ENCODE assay signal across 1 cellular context in the genomic region with DNA sequence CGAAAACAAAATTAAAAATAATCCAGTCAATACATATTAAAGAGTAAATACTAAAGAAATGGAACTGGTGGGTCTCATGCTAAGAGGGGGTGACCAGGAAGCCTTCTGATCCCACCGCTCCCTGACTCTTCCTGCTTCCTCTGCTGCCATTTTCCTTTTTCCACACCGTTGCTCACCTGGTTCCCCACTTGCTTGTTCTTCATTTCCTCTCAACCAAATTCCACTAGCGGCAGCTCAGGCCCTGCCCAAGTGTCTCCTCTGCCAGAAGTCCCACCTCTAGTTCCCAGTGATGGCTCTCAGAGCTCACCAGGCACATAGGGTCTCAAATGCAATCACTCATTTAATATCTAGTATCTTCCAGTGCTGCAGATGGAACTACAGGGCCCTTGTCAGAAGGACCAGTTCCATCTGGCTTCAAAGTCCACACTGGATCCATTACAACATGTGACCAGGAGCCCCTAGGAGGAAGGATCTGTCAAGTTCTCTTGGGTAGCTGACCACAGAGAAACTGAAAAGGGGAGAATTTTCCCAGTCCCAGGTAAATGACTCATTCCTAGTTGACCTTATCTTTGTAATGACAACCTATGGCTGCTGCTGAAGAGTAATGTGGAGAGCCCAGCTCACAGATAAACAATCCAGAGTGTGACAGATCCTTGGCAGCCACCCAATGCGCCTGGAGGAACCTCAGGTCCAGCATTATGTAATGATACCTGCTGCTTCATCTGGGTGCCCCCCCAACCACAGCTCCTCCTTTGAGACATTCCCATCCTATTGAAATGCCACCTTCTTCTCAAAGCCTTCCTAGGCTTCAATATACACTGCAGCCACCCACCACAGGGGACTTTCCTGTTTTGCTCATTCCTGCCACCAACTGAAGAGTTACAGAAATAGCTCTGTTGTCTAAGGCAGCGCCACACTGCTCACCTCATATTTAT.
A peak's percentile ranks its signal among the peaks of the same experiment; 100 is the strongest.
TF ChIP-seq lines count a peak whose summit lies in the region.

No MANE protein-coding gene starts in this region.

TF ChIP-seq in GM12878, 131 proteins besides CTCF, POLR2A, EP300 and RAD21:
- TF ChIP-seq IKZF1 (conservative IDR thresholded peaks at IDR 0.05) (peak; percentile 70), IKZF2 (IDR thresholded peaks at IDR 0.05) (0 out of 4 replicates have a peak, but pooled peaks have one; percentile 31 to 40), BHLHE40 (IDR thresholded peaks at IDR 0.05; ENCODE audit: borderline replicate concordance in 1 of 2, low read depth in 2 of 2, low read length in 1 of 2) (no peak), IRF4 (IDR thresholded peaks at IDR 0.05; ENCODE audit: low read depth, low read length) (no peak), MEF2B (IDR thresholded peaks at IDR 0.05; ENCODE audit: partially characterized antibody, poor library complexity, severe bottlenecking) (peak; percentile 48), CREM (IDR thresholded peaks at IDR 0.05; ENCODE audit: low read depth) (0 out of 2 replicates have a peak, but pooled peaks have one; percentile 34), JUNB (IDR thresholded peaks at IDR 0.05) (peak; percentile 26; the same call in 1 of the 2 replicates), TAF1 (IDR thresholded peaks at IDR 0.05; ENCODE audit: borderline replicate concordance, low read depth, low read length) (no peak), WRNIP1 (IDR thresholded peaks at IDR 0.05; ENCODE audit: borderline replicate concordance, low read depth, low read length) (no peak), YY1 (IDR thresholded peaks at IDR 0.05; ENCODE audit: low read depth, low read length) (no peak), MEF2A (IDR thresholded peaks at IDR 0.05; ENCODE audit: insufficient read depth, low read depth, low read length) (peak; percentile 63; the same call in 1 of the 2 replicates), SIN3A (IDR thresholded peaks at IDR 0.05; ENCODE audit: low read depth, low read length) (no peak), NR2F1 (conservative IDR thresholded peaks at IDR 0.05) (peak; percentile 44; the same call in 1 of the 2 replicates), RAD51 (IDR thresholded peaks at IDR 0.05) (no peak), EED (IDR thresholded peaks at IDR 0.05; ENCODE audit: low read depth) (0 out of 2 replicates have a peak, but pooled peaks have one; percentile 21), RUNX3 (IDR thresholded peaks at IDR 0.05; ENCODE audit: low read length) (peak; percentile 68), SIX5 (IDR thresholded peaks at IDR 0.05; ENCODE audit: low read depth, low read length, severe bottlenecking) (no peak), MTA3 (IDR thresholded peaks at IDR 0.05; ENCODE audit: borderline replicate concordance, low read length) (no peak), RCOR1 (conservative IDR thresholded peaks at IDR 0.05; ENCODE audit: low read depth, low read length) (no peak), MTA2 (IDR thresholded peaks at IDR 0.05; ENCODE audit: low read depth) (peak; percentile 18; the same call in 1 of the 2 replicates)
- TF ChIP-seq, protein P1, sequence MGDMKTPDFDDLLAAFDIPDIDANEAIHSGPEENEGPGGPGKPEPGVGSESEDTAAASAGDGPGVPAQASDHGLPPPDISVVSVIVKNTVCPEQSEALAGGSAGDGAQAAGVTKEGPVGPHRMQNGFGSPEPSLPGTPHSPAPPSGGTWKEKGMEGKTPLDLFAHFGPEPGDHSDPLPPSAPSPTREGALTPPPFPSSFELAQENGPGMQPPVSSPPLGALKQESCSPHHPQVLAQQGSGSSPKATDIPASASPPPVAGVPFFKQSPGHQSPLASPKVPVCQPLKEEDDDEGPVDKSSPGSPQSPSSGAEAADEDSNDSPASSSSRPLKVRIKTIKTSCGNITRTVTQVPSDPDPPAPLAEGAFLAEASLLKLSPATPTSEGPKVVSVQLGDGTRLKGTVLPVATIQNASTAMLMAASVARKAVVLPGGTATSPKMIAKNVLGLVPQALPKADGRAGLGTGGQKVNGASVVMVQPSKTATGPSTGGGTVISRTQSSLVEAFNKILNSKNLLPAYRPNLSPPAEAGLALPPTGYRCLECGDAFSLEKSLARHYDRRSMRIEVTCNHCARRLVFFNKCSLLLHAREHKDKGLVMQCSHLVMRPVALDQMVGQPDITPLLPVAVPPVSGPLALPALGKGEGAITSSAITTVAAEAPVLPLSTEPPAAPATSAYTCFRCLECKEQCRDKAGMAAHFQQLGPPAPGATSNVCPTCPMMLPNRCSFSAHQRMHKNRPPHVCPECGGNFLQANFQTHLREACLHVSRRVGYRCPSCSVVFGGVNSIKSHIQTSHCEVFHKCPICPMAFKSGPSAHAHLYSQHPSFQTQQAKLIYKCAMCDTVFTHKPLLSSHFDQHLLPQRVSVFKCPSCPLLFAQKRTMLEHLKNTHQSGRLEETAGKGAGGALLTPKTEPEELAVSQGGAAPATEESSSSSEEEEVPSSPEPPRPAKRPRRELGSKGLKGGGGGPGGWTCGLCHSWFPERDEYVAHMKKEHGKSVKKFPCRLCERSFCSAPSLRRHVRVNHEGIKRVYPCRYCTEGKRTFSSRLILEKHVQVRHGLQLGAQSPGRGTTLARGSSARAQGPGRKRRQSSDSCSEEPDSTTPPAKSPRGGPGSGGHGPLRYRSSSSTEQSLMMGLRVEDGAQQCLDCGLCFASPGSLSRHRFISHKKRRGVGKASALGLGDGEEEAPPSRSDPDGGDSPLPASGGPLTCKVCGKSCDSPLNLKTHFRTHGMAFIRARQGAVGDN (IDR thresholded peaks at IDR 0.05) = 0 out of 2 replicates have a peak, but pooled peaks have one; percentile 30
- TF ChIP-seq, protein P2, sequence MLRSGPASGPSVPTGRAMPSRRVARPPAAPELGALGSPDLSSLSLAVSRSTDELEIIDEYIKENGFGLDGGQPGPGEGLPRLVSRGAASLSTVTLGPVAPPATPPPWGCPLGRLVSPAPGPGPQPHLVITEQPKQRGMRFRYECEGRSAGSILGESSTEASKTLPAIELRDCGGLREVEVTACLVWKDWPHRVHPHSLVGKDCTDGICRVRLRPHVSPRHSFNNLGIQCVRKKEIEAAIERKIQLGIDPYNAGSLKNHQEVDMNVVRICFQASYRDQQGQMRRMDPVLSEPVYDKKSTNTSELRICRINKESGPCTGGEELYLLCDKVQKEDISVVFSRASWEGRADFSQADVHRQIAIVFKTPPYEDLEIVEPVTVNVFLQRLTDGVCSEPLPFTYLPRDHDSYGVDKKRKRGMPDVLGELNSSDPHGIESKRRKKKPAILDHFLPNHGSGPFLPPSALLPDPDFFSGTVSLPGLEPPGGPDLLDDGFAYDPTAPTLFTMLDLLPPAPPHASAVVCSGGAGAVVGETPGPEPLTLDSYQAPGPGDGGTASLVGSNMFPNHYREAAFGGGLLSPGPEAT (IDR thresholded peaks at IDR 0.05; ENCODE audit: low read depth) = peak; percentile 75; the same call in 1 of the 2 replicates
- TF ChIP-seq, protein P3, sequence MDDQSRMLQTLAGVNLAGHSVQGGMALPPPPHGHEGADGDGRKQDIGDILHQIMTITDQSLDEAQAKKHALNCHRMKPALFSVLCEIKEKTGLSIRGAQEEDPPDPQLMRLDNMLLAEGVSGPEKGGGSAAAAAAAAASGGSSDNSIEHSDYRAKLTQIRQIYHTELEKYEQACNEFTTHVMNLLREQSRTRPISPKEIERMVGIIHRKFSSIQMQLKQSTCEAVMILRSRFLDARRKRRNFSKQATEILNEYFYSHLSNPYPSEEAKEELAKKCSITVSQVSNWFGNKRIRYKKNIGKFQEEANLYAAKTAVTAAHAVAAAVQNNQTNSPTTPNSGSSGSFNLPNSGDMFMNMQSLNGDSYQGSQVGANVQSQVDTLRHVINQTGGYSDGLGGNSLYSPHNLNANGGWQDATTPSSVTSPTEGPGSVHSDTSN (IDR thresholded peaks at IDR 0.05; ENCODE audit: insufficient replicate concordance, low read depth, low read length) = peak; percentile 5
